In the genomic region with DNA sequence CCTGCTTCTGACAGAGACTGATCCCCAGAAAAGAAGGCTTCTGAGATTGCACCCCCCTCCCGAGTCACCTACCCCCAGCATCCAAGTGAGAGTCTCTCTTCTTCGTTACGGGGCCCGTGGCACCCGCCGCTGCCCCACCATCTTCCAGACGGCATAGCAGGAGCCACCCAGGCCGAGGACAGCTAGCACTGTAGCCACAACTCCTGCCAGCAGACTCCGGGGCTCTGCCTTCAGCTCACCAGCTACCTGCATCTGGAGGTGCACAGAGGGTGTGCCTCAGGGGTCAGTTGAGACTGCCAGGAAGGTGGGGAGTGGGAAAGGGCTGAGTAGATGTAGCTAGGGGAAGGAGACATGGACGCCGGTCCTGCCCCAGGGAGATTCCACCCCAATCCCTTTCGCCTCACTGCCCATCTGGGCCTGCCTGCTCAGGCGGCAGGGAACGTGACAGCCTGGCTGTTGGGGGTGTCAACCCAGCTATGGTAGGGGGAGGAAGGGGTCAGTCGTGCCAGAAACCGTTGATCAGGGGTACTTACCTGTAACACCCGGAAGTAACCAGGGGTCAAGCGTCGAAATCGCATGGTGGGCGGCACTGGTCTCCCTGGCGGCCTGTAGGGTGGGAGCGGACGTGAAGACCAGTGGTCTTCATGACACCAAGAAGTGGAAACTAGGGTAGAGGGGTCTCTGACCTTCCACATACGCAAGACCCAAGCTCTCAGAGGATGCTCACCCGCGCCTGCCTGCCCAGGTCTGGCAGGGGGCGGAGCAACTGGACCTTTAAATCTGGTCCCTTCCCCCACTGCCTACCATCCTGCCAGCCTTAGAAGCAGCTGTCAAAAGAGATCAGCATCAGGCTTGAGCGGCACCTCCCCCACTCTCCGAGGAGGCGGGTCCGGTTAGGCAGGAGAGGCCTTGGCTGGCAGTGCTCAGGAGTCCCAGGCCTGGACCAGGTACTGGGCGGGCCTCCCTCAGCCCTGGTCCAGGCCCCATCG, we compare ENCODE assay signal across 9 cellular contexts. TPM values are rescaled to one million over a fixed set of nuclear protein-coding genes. Genes with fewer than 3 reads are reported as not detected.
DNase-seq lines count a peak whose midpoint lies in the region; ATAC-seq and TF ChIP-seq lines count a peak whose summit lies in the region.
"Had no signal": no experiment of that assay in that cellular context is flagged by ENCODE, and none has a peak within 500 bp of the region (broad histone marks: within the 10 kb centered on the region; RNA-seq: fewer than 3 reads in every experiment).

A gene (minus strand): TSS at position 749 of the 989 bp plus-strand sequence. CDS start 171 bp downstream, at position 578.

- no peak for ATAC-seq in left lobe of liver
- ATAC-seq in HG02938 (IDR thresholded peaks at IDR 0.05; ENCODE audit: unreplicated experiment) = no peak

- peak within 1 kb of the TSS; percentile 98 for H3K4me2 ChIP-seq in GM23248 (ENCODE audit: unreplicated experiment)

- intact Hi-C loops in sigmoid colon (cut with DNase I) = no loop called here

- no peaks in the 10 kb centered on the region for H4K20me1 ChIP-seq in GM23248 (ENCODE audit: insufficient read depth)

- no peak within 1 kb of the TSS for H3K27ac ChIP-seq in GM23248
- peak within 1 kb of the TSS; percentile 55 for H3K27ac ChIP-seq in RWPE1
- H3K27ac ChIP-seq in sigmoid colon = no peak within 1 kb of the TSS

- H3K4me1 ChIP-seq in GM23248 (ENCODE audit: insufficient read depth) (no peaks in the 10 kb centered on the region), sigmoid colon (peaks cover 0 to 21% (median 14%) of the 10 kb centered on the region in 4 donors)

- TF ChIP-seq EP300 in sigmoid colon (IDR thresholded peaks at IDR 0.05) = no peak

- H3K27me3 ChIP-seq in GM23248 (replicated peaks; ENCODE audit: insufficient read depth) = no peaks in the 10 kb centered on the region
- H3K27me3 ChIP-seq in sigmoid colon = no peaks in the 10 kb centered on the region

- CTCF ChIA-PET in RWPE1 (lab: Yijun Ruan, JAX) = interaction anchor here (1.3 kb wide), 1 partner anchor 62 kb away, joined by 10 read pairs; a partner anchor contains a TSS

- TF ChIP-seq CTCF in RWPE1 (conservative IDR thresholded peaks at IDR 0.05; ENCODE audit: low read depth) (no peak), sigmoid colon (IDR thresholded peaks at IDR 0.05) (no peak)

- H3F3A ChIP-seq in GM23248 (ENCODE audit: insufficient read depth) = no peaks in the 10 kb centered on the region

- no peak within 1 kb of the TSS for H3K9ac ChIP-seq in GM23248

- DNase-seq in GM23248 (no peak), RWPE1 (ENCODE audit: low spot score) (no peak), epidermal melanocyte (ENCODE audit: insufficient read length, low spot score) (peak; percentile 8), sigmoid colon (no peak), NCI-H1436 (lab: John Stamatoyannopoulos, UW) (no peak), left lobe of liver (ENCODE audit: low spot score) (no peak), HT-29 (ENCODE audit: low spot score) (no peak)
- DNase-seq: stimulated activated CD4-positive, alpha-beta T cell treated with anti-CD3 and anti-CD28 coated beads, Interleukin-1b, Interleukin-23, amount 100 ng/mL, for 48 hours had no signal

- 95 to 96% methylated on average over 34 of the region's 34 CpGs for WGBS in GM23248 (ENCODE audit: low coverage in 1 of 2, low lambda C conversion rate in 2 of 2, missing lambda C conversion rate in 2 of 2), 2 experiments
- 94 to 96% methylated on average over 34 of the region's 34 CpGs for WGBS in sigmoid colon, 2 donors

- H3K36me3 ChIP-seq in GM23248 (ENCODE audit: low read depth) (no peaks in the 10 kb centered on the region), sigmoid colon (peaks cover 0 to 10% (median 0%) of the 10 kb centered on the region in 4 donors)

- no peaks in the 10 kb centered on the region for H3K9me3 ChIP-seq in GM23248 (ENCODE audit: low read depth)
- no peaks in the 10 kb centered on the region for H3K9me3 ChIP-seq in sigmoid colon

- H3K79me2 ChIP-seq in GM23248 (ENCODE audit: insufficient read depth) = peaks cover 14% of the 10 kb centered on the region; the same call in 1 of the 2 replicates

- POLR2A ChIA-PET in RWPE1 (lab: Yijun Ruan, JAX; ENCODE audit: low non-redundant PET) = interaction anchor here (0.6 kb wide), 1 partner anchor 239 kb away, joined by 5 read pairs; a partner anchor contains a TSS

- H3K9me2 ChIP-seq in GM23248 (ENCODE audit: insufficient read depth) = no peaks in the 10 kb centered on the region

- in situ Hi-C loops in GM23248 (cut with MboI) = no loop called here

- no peak within 1 kb of the TSS for H2AFZ ChIP-seq in GM23248

- TF ChIP-seq POLR2A in sigmoid colon (IDR thresholded peaks at IDR 0.05) = no peak

- H3K4me3 ChIP-seq in GM23248 = peak within 1 kb of the TSS; percentile 96
- peak within 1 kb of the TSS in 3 of 4 donors; percentile 84 to 93 (median 86) for H3K4me3 ChIP-seq in sigmoid colon

RNA-seq across cellular contexts. Expression of the gene that starts here (rescaled TPM):
- not detected in 2 replicates for total RNA-seq in GM23248 (2014; rRNA removed; shearing (Covaris generic))
- polyA plus RNA-seq in GM23248 (2016; fragmentation: Nextera tagmentation; extraction: Ambion mirVana) (0.81 and 0.85 TPM in 2 replicates), sigmoid colon (under 1 TPM in 1 of 3 donors, not detected in 2; 0.13 TPM)
- total RNA-seq in sigmoid colon (not detected), left lobe of liver (not detected)
- 1.6 TPM in 1 of 2 replicates, not detected in the other for total RNA-seq in HT-29 (2014; rRNA removed; shearing (Covaris generic))
